In genomic region chr13:28743499-28744083, GRCh38 we compare ENCODE assay signal across 26 cellular contexts. TPM values are rescaled to one million over a fixed set of nuclear protein-coding genes. Genes with fewer than 3 reads are reported as not detected.
DNase-seq lines count a peak whose midpoint lies in the region; ATAC-seq, FAIRE-seq and TF ChIP-seq lines count a peak whose summit lies in the region.
"Had no signal": no experiment of that assay in that cellular context is flagged by ENCODE, and none has a peak within 500 bp of the region (broad histone marks: within the 10 kb centered on the region; RNA-seq: fewer than 3 reads in every experiment).

No MANE protein-coding gene starts in this region.

- H3K4me3 Mint-ChIP-seq in chondrocyte (ENCODE audit: unreplicated experiment) (no peak overlapping the region), T-cell (no peak overlapping the region)
- H3K4me3 Mint-ChIP-seq: activated T-helper 17 cell treated with anti-CD3 and anti-CD28 coated beads, Interleukin-2, amount 50 U/mL, for 72 hours; stimulated activated naive B cell treated with anti-CD40 and anti-IgM and Interleukin-4, amounts not matched to agents 10 μg/mL and 1 μg/mL and 100 μg/mL, for 72 hours; T-helper 2 cell treated with Interferon-gamma antibody and Interleukin-4, amounts not matched to agents 5 μg/mL and 100 μg/mL, for 36 hours had no signal

- H2BK15ac ChIP-seq in mesendoderm (replicated peaks; ENCODE audit: low read depth) = no peak overlapping the region

- DNase-seq in A549 (ENCODE audit: low read depth in 1 of 2, low spot score in 1 of 2) = no peak
- no peak for DNase-seq in chondrocyte (ENCODE audit: low spot score)
- DNase-seq in mesendoderm = no peak
- no peak for DNase-seq in T-cell
- DNase-seq in NCI-H1417 treated with DMSO at 0.1 percent for 48 hours (lab: John Stamatoyannopoulos, UW) = no peak
- DNase-seq: activated CD4-positive, alpha-beta T cell treated with anti-CD3 and anti-CD28 coated beads, Interleukin-2, amount 50 U/mL, for 4 hours; activated CD8-positive, alpha-beta memory T cell treated with anti-CD3 and anti-CD28 coated beads, Interleukin-2, amount 50 U/mL, for 4 hours; DND-41; NCI-H1092 treated with DMSO at 0.1 percent for 48 hours; NCI-H2029; NCI-H226; NCI-H748 treated with DMSO at 0.1 percent for 48 hours; RPMI8226; spleen; stimulated activated CD4-positive, alpha-beta T cell treated with anti-CD3 and anti-CD28 coated beads, Interleukin-2, amount 100 ng/mL, for 48 hours; stimulated activated naive B cell treated with anti-CD40 and anti-IgM and Interleukin-4, amounts not matched to agents 10 μg/mL and 1 μg/mL and 100 μg/mL, for 72 hours; uterus had no signal

- H3K9me3 Mint-ChIP-seq in chondrocyte (ENCODE audit: low read depth) (no peaks in the 10 kb centered on the region), T-cell (no peaks in the 10 kb centered on the region)
- H3K9me3 Mint-ChIP-seq: activated T-helper 17 cell treated with anti-CD3 and anti-CD28 coated beads, Interleukin-2, amount 50 U/mL, for 72 hours; stimulated activated naive B cell treated with anti-CD40 and anti-IgM and Interleukin-4, amounts not matched to agents 10 μg/mL and 1 μg/mL and 100 μg/mL, for 72 hours; T-helper 2 cell treated with Interferon-gamma antibody and Interleukin-4, amounts not matched to agents 5 μg/mL and 100 μg/mL, for 36 hours had no signal

- H2BK5ac ChIP-seq in mesendoderm (ENCODE audit: low read length) = peak overlapping the region; percentile 48

- H2AK5ac ChIP-seq in mesendoderm (ENCODE audit: low read length) = no peak overlapping the region

- H3K9ac ChIP-seq in HUES48 (ENCODE audit: low read depth, low read length) (no peak overlapping the region), mesendoderm (ENCODE audit: low read length) (no peak overlapping the region)

- ATAC-seq in A549 = no peak
- ATAC-seq in HG03108 (IDR thresholded peaks at IDR 0.05; ENCODE audit: unreplicated experiment) = no peak
- ATAC-seq in T-cell (replicated peaks in 1 of 4) = no peak
- no peak for ATAC-seq in GM18858 (IDR thresholded peaks at IDR 0.05; ENCODE audit: unreplicated experiment)
- ATAC-seq: activated T-helper 17 cell treated with anti-CD3 and anti-CD28 coated beads, Interleukin-2, amount 50 U/mL, for 72 hours; stimulated activated naive B cell treated with anti-CD40 and anti-IgM and Interleukin-4, amounts not matched to agents 10 μg/mL and 1 μg/mL and 100 μg/mL, for 72 hours had no signal

- H3K27ac ChIP-seq in A549 (peak overlapping the region; percentile 47 to 55), HUES48 (ENCODE audit: low read depth, low read length) (peak overlapping the region; percentile 94), mesendoderm (ENCODE audit: low read depth, low read length) (peak overlapping the region; percentile 72)
- H3K27ac ChIP-seq: suprapubic skin, uterus had no signal

- no peak for TF ChIP-seq EP300 in A549 (IDR thresholded peaks at IDR 0.05)

- WGBS in A549 (ENCODE audit: missing lambda C conversion rate) = 71% methylated on average over 4 of the region's 4 CpGs
- no CpG with 5 or more reads among the region's 4 CpGs for WGBS in mesendoderm (ENCODE audit: extremely low coverage, insufficient coverage, low lambda C conversion rate)

- H4K5ac ChIP-seq in mesendoderm (ENCODE audit: low read length) = no peak overlapping the region

- POLR2A ChIA-PET in A549 (lab: Yijun Ruan, JAX) (no interaction called here), T-cell (lab: Charles Lee) (no interaction called here)

- H3K36me3 Mint-ChIP-seq in chondrocyte (ENCODE audit: low read depth) (no peaks in the 10 kb centered on the region), T-cell (no peaks in the 10 kb centered on the region)
- H3K36me3 Mint-ChIP-seq: stimulated activated naive B cell treated with anti-CD40 and anti-IgM and Interleukin-4, amounts not matched to agents 10 μg/mL and 1 μg/mL and 100 μg/mL, for 72 hours had no signal

- peaks cover 9% of the 10 kb centered on the region; the same call in 2 of the 3 replicates for H3K4me1 ChIP-seq in A549
- peaks cover 34% of the 10 kb centered on the region for H3K4me1 ChIP-seq in HUES48 (ENCODE audit: control insufficient read depth, insufficient read depth, low read length)
- H3K4me1 ChIP-seq in mesendoderm (ENCODE audit: control insufficient read depth, low read depth, low read length) = no peaks in the 10 kb centered on the region
- H3K4me1 ChIP-seq: spleen, suprapubic skin, uterus had no signal

- peak overlapping the region; percentile 25; the same call in 2 of the 3 replicates for H3K4me2 ChIP-seq in A549
- H3K4me2 ChIP-seq in mesendoderm (ENCODE audit: low read length) = no peak overlapping the region

- peak overlapping the region; percentile 1 for H2BK120ac ChIP-seq in mesendoderm (ENCODE audit: low read depth, low read length)

- no peaks in the 10 kb centered on the region for H3K36me3 ChIP-seq in HUES48 (ENCODE audit: control insufficient read depth, insufficient read depth, low read length)
- no peaks in the 10 kb centered on the region for H3K36me3 ChIP-seq in mesendoderm (ENCODE audit: control insufficient read depth, insufficient read depth, low read length)
- H3K36me3 ChIP-seq: spleen, suprapubic skin, uterus had no signal

- CTCF ChIA-PET in A549 (lab: Yijun Ruan, JAX) = interaction anchor here (0.8 kb wide), 1 partner anchor 11 kb away, joined by 3 read pairs; no protein-coding TSS in a partner anchor
- CTCF ChIA-PET in T-cell (lab: Charles Lee) = no interaction called here

- H3K27me3 ChIP-seq in HUES48 (ENCODE audit: control insufficient read depth, insufficient read depth, low read length) (no peaks in the 10 kb centered on the region), mesendoderm (ENCODE audit: insufficient read depth, low read length, poor library complexity) (no peaks in the 10 kb centered on the region)
- H3K27me3 ChIP-seq: spleen, suprapubic skin, uterus had no signal

- no peak overlapping the region for H3K23ac ChIP-seq in mesendoderm (ENCODE audit: low read length)

- H3K9me3 ChIP-seq in A549 (no peaks in the 10 kb centered on the region), HUES48 (ENCODE audit: control insufficient read depth, insufficient read depth, low read length) (no peaks in the 10 kb centered on the region)
- H3K9me3 ChIP-seq: spleen, suprapubic skin, uterus had no signal

- no peaks in the 10 kb centered on the region for H3K27me3 Mint-ChIP-seq in chondrocyte (ENCODE audit: low read depth)
- H3K27me3 Mint-ChIP-seq in T-cell = peaks cover 0 to 5% of the 10 kb centered on the region in 2 donors
- H3K27me3 Mint-ChIP-seq: activated T-helper 17 cell treated with anti-CD3 and anti-CD28 coated beads, Interleukin-2, amount 50 U/mL, for 72 hours had no signal

- no peak for TF ChIP-seq POLR2A in A549 (IDR thresholded peaks at IDR 0.05; ENCODE audit: low read length)

- H3K18ac ChIP-seq in mesendoderm (ENCODE audit: low read length) = peak overlapping the region; percentile 7

- H3K4me1 Mint-ChIP-seq in chondrocyte (ENCODE audit: low read depth) (peaks cover 31% of the 10 kb centered on the region), T-cell (no peaks in the 10 kb centered on the region)
- H3K4me1 Mint-ChIP-seq: activated T-helper 17 cell treated with anti-CD3 and anti-CD28 coated beads, Interleukin-2, amount 50 U/mL, for 72 hours had no signal

- no peak overlapping the region for H4K8ac ChIP-seq in mesendoderm (ENCODE audit: low read depth, low read length)

- no peak overlapping the region for H3K56ac ChIP-seq in mesendoderm (ENCODE audit: low read length)

- no peak for FAIRE-seq in A549 (lab: Jason Lieb, UNC)
- FAIRE-seq: A204.1, colon, HTR-8/SVneo had no signal

- TF ChIP-seq RAD21 in A549 (conservative IDR thresholded peaks at IDR 0.05 in 1 of 2, IDR thresholded peaks at IDR 0.05 in 1 of 2) = no peak

- peak overlapping the region; percentile 69 for H3K27ac Mint-ChIP-seq in chondrocyte (ENCODE audit: unreplicated experiment)
- no peak overlapping the region for H3K27ac Mint-ChIP-seq in T-cell
- H3K27ac Mint-ChIP-seq: activated T-helper 17 cell treated with anti-CD3 and anti-CD28 coated beads, Interleukin-2, amount 50 U/mL, for 72 hours; stimulated activated naive B cell treated with anti-CD40 and anti-IgM and Interleukin-4, amounts not matched to agents 10 μg/mL and 1 μg/mL and 100 μg/mL, for 72 hours; T-helper 2 cell treated with Interferon-gamma antibody and Interleukin-4, amounts not matched to agents 5 μg/mL and 100 μg/mL, for 36 hours had no signal

- no peak for TF ChIP-seq CTCF in A549 (IDR thresholded peaks at IDR 0.05)
- TF ChIP-seq CTCF in chondrocyte (IDR thresholded peaks at IDR 0.05) = no peak

- H3K4ac ChIP-seq in mesendoderm (ENCODE audit: low read depth, low read length) = peak overlapping the region; percentile 56

- no peaks in the 10 kb centered on the region for H3K79me1 ChIP-seq in mesendoderm (ENCODE audit: low read length)

- no peaks in the 10 kb centered on the region for H3K79me2 ChIP-seq in mesendoderm (ENCODE audit: control insufficient read depth, insufficient read depth, low read length)

- no peak overlapping the region for H3K4me3 ChIP-seq in A549
- H3K4me3 ChIP-seq in HUES48 (ENCODE audit: low read depth, low read length) = no peak overlapping the region
- no peak overlapping the region for H3K4me3 ChIP-seq in mesendoderm (ENCODE audit: low read length)
- H3K4me3 ChIP-seq: spleen, suprapubic skin, uterus had no signal

TF ChIP-seq in A549, 52 proteins besides CTCF, POLR2A, EP300 and RAD21:
- TF ChIP-seq CEBPB (IDR thresholded peaks at IDR 0.05) (no peak), TFCP2L1 (CRISPR knock-in tag; IDR thresholded peaks at IDR 0.05) (no peak), PHF8 (IDR thresholded peaks at IDR 0.05; ENCODE audit: borderline replicate concordance, low read depth) (no peak), HOXB13 (CRISPR knock-in tag; IDR thresholded peaks at IDR 0.05; ENCODE audit: low read depth) (no peak), TP53 (CRISPR knock-in tag; IDR thresholded peaks at IDR 0.05) (no peak)

RNA-seq across cellular contexts. Expression of gene SLC46A3, which starts 24.8 kb away (rescaled TPM):
- 6.0 and 6.8 TPM in 2 replicates for polyA plus RNA-seq in A549 (2011; rRNA removed)
- polyA plus RNA-seq in A549 (2012; cell fraction: cytosol; rRNA removed) = 1.3 and 1.9 TPM in 2 replicates
- polyA plus RNA-seq in A549 (2012; cell fraction: nucleus; rRNA removed) = 2.0 and 2.5 TPM in 2 replicates
- polyA plus RNA-seq in A549 (2017; fragmentation: RNase III; extraction: RNeasy Plus Mini Kit Qiagen cat#74134 plus additional on column Dnase treatment) = 2.0 to 2.5 TPM (median 2.1 TPM) in 3 replicates
- polyA minus RNA-seq in A549 (2011; rRNA and poly(A)+ RNA removed) = 2.4 and 2.5 TPM in 2 replicates
- total RNA-seq in chondrocyte = 14.0 to 32.5 TPM (median 14.7 TPM) in 3 replicates
- 1.1 TPM for polyA plus RNA-seq in mesendoderm (2013, experiment 1 of 2)
- polyA plus RNA-seq in mesendoderm (2013, experiment 2 of 2) = 0.85 TPM
- 10 to 100 TPM; 12.1 to 20.7 (median 18.2) TPM for total RNA-seq in T-cell
